1 cellular context compared by ENCODE assay signal in the genomic region with DNA sequence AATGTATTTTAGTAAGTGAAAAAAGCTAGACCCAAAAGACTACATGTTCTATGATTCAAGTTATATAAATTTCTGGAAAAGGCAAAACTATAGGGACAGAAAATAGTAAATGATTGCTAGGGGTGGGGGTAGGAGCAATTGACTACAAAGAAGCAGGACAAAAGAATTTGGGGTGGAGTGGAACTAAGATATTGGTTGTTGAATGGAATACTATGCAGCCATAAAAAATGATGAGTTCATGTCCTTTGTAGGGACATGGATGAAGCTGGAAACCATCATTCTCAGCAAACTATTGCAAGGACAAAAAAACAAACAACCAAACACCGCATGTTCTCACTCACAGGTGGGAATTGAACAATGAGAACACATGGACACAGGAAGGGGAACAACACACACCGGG. TPM values are rescaled to one million over a fixed set of nuclear protein-coding genes. Genes with fewer than 3 reads are reported as not detected.
"Had no signal": no experiment of that assay in that cellular context is flagged by ENCODE, and none has a peak within 500 bp of the region (broad histone marks: within the 10 kb centered on the region; RNA-seq: fewer than 3 reads in every experiment).

No MANE protein-coding gene starts in this region.

RNA-seq across cellular contexts. Expression of gene SAXO2, which starts 25.6 kb away (rescaled TPM):
- total RNA-seq: glomerular endothelial cell had no signal
